8 cellular contexts compared by ENCODE assay signal in genomic region chr3:132256984-132257383, GRCh38.
DNase-seq lines count a peak whose midpoint lies in the region; ATAC-seq, FAIRE-seq and TF ChIP-seq lines count a peak whose summit lies in the region.

No MANE protein-coding gene starts in this region.

- no peak for TF ChIP-seq EP300 in K562 (IDR thresholded peaks at IDR 0.05; ENCODE audit: low read length)

- POLR2A ChIA-PET in K562 (lab: Yijun Ruan, JAX): no interaction called here
- POLR2A ChIA-PET in activated CD4-positive, alpha-beta T cell treated with anti-CD3 and anti-CD28 coated beads, Interleukin-2, amount 10 ng/mL, durations not matched to agents 7 days and 5 days (lab: Charles Lee): no interaction called here

- TF ChIP-seq POLR2A in NB4 (IDR thresholded peaks at IDR 0.05; ENCODE audit: extremely low read depth, insufficient read length) (no peak), K562 (conservative IDR thresholded peaks at IDR 0.05) (no peak)

- H3K9me1 ChIP-seq in K562 (ENCODE audit: control insufficient read depth, insufficient read depth, low read length): no peaks in the 10 kb centered on the region

- no peak overlapping the region for H3K4me3 Mint-ChIP-seq in activated T-helper 2 cell treated with anti-CD3 and anti-CD28 coated beads, Interferon-gamma antibody, Interleukin-2, Interleukin-4, amounts not matched to agents 10 μg/mL and 5 μg/mL and 100 μg/mL, durations not matched to agents 14 hours and 24 hours and 36 hours (ENCODE audit: low read depth)
- no peak overlapping the region for H3K4me3 Mint-ChIP-seq in activated CD4-positive, alpha-beta T cell treated with anti-CD3 and anti-CD28 coated beads, Interleukin-2, amount 10 ng/mL, durations not matched to agents 7 days and 5 days
- no peak overlapping the region for H3K4me3 Mint-ChIP-seq in natural killer cell treated with Interleukin-12 subunit alpha and Interleukin-12 subunit beta and Interleukin-15 and Interleukin-18, amount 100 ng/mL, for 72 hours

- in situ Hi-C loops in K562 (cut with MboI): loop anchor here (5.0 kb wide), 1 partner anchor 90 kb away; no protein-coding TSS in a partner anchor

- TF ChIP-seq CTCF in NB4 (IDR thresholded peaks at IDR 0.05; ENCODE audit: low read depth, low read length) (peak; percentile 41), K562 (IDR thresholded peaks at IDR 0.05 in 2 of 3, conservative IDR thresholded peaks at IDR 0.05 in 1 of 3; ENCODE audit: insufficient read depth in 2 of 3, low read depth in 1 of 3, low read length in 3 of 3) (peak; percentile 13 to 48 (median 22); a peak in 3 of 6 replicates), liver (IDR thresholded peaks at IDR 0.05; ENCODE audit: low read depth, low read length, missing input control) (no peak)

- H3K4me1 ChIP-seq in K562 (replicated peaks in 1 of 2; ENCODE audit: control insufficient read depth in 2 of 2, insufficient read depth in 2 of 2, low read length in 2 of 2) (no peaks in the 10 kb centered on the region), liver (ENCODE audit: control insufficient read depth in 4 of 4, insufficient read depth in 4 of 4, low read length in 3 of 4) (no peaks in the 10 kb centered on the region)

- H3K27ac ChIP-seq in K562 (ENCODE audit: extremely low read depth, low read depth, low read length): no peak overlapping the region
- no peak overlapping the region for H3K27ac ChIP-seq in liver (ENCODE audit: low read depth in 1 of 2, low read length in 2 of 2)

- no peak overlapping the region for H3K9ac ChIP-seq in K562 (ENCODE audit: insufficient read depth in 1 of 2, low read depth in 2 of 2, low read length in 2 of 2)
- H3K9ac ChIP-seq in liver (ENCODE audit: low read depth in 1 of 2, low read length in 2 of 2): no peak overlapping the region

- no peak overlapping the region for H2AFZ ChIP-seq in K562 (ENCODE audit: low read depth, low read length)

- CTCF ChIA-PET in K562 (lab: Yijun Ruan, JAX; ENCODE audit: low intra/inter-chr PET ratio): interaction anchor here (0.5 to 1.6 kb wide), 3 partner anchors 86 to 218 kb away, joined by 3 to 13 read pairs (median 5); no protein-coding TSS in a partner anchor
- CTCF ChIA-PET in activated CD4-positive, alpha-beta T cell treated with anti-CD3 and anti-CD28 coated beads, Interleukin-2, amount 10 ng/mL, durations not matched to agents 7 days and 5 days (lab: Charles Lee): interaction anchor here (0.6 kb wide), 1 partner anchor 87 kb away, joined by 3 read pairs; no protein-coding TSS in a partner anchor

- H3K27me3 ChIP-seq in K562 (ENCODE audit: control insufficient read depth in 2 of 2, insufficient read depth in 2 of 2, low read length in 2 of 2): no peaks in the 10 kb centered on the region
- H3K27me3 ChIP-seq in liver (ENCODE audit: control insufficient read depth in 4 of 4, insufficient read depth in 4 of 4, low read length in 3 of 4): no peaks in the 10 kb centered on the region

- H3K4me1 Mint-ChIP-seq in activated T-helper 2 cell treated with anti-CD3 and anti-CD28 coated beads, Interferon-gamma antibody, Interleukin-2, Interleukin-4, amounts not matched to agents 10 μg/mL and 5 μg/mL and 100 μg/mL, durations not matched to agents 14 hours and 24 hours and 36 hours (ENCODE audit: low read depth): no peaks in the 10 kb centered on the region
- no peaks in the 10 kb centered on the region for H3K4me1 Mint-ChIP-seq in activated CD4-positive, alpha-beta T cell treated with anti-CD3 and anti-CD28 coated beads, Interleukin-2, amount 10 ng/mL, durations not matched to agents 7 days and 5 days
- no peaks in the 10 kb centered on the region for H3K4me1 Mint-ChIP-seq in natural killer cell treated with Interleukin-12 subunit alpha and Interleukin-12 subunit beta and Interleukin-15 and Interleukin-18, amount 100 ng/mL, for 72 hours (ENCODE audit: low read depth in 2 of 2)

- no peak overlapping the region for H3K27ac Mint-ChIP-seq in activated T-helper 2 cell treated with anti-CD3 and anti-CD28 coated beads, Interferon-gamma antibody, Interleukin-2, Interleukin-4, amounts not matched to agents 10 μg/mL and 5 μg/mL and 100 μg/mL, durations not matched to agents 14 hours and 24 hours and 36 hours
- no peak overlapping the region for H3K27ac Mint-ChIP-seq in activated CD4-positive, alpha-beta T cell treated with anti-CD3 and anti-CD28 coated beads, Interleukin-2, amount 10 ng/mL, durations not matched to agents 7 days and 5 days
- no peak overlapping the region for H3K27ac Mint-ChIP-seq in natural killer cell treated with Interleukin-12 subunit alpha and Interleukin-12 subunit beta and Interleukin-15 and Interleukin-18, amount 100 ng/mL, for 72 hours

- no peaks in the 10 kb centered on the region for H3K9me3 ChIP-seq in K562 (replicated peaks; ENCODE audit: control insufficient read depth, insufficient read depth, low read depth, low read length)
- H3K9me3 ChIP-seq in liver (ENCODE audit: control insufficient read depth in 4 of 4, low read length in 3 of 4): no peaks in the 10 kb centered on the region

- H4K20me1 ChIP-seq in K562 (replicated peaks; ENCODE audit: control insufficient read depth, insufficient read depth, low read length): no peaks in the 10 kb centered on the region

- no peaks in the 10 kb centered on the region for H3K36me3 Mint-ChIP-seq in activated T-helper 2 cell treated with anti-CD3 and anti-CD28 coated beads, Interferon-gamma antibody, Interleukin-2, Interleukin-4, amounts not matched to agents 10 μg/mL and 5 μg/mL and 100 μg/mL, durations not matched to agents 14 hours and 24 hours and 36 hours (ENCODE audit: low read depth)
- no peaks in the 10 kb centered on the region for H3K36me3 Mint-ChIP-seq in activated CD4-positive, alpha-beta T cell treated with anti-CD3 and anti-CD28 coated beads, Interleukin-2, amount 10 ng/mL, durations not matched to agents 7 days and 5 days (ENCODE audit: low read depth)
- no peaks in the 10 kb centered on the region for H3K36me3 Mint-ChIP-seq in natural killer cell treated with Interleukin-12 subunit alpha and Interleukin-12 subunit beta and Interleukin-15 and Interleukin-18, amount 100 ng/mL, for 72 hours

- FAIRE-seq in K562 (lab: Jason Lieb, UNC): no peak

- no peak overlapping the region for H3K4me3 ChIP-seq in NB4 (ENCODE audit: low read depth, low read length)
- H3K4me3 ChIP-seq in K562: no peak overlapping the region
- H3K4me3 ChIP-seq in liver (ENCODE audit: low read depth in 1 of 3, low read length in 3 of 3): no peak overlapping the region

- peak; percentile 45 to 50 for TF ChIP-seq RAD21 in K562 (CRISPR knock-in tag; conservative IDR thresholded peaks at IDR 0.05 in 1 of 2, IDR thresholded peaks at IDR 0.05 in 1 of 2)
- TF ChIP-seq RAD21 in liver (IDR thresholded peaks at IDR 0.05): peak; percentile 60 to 73

- H3K9me3 Mint-ChIP-seq in activated T-helper 2 cell treated with anti-CD3 and anti-CD28 coated beads, Interferon-gamma antibody, Interleukin-2, Interleukin-4, amounts not matched to agents 10 μg/mL and 5 μg/mL and 100 μg/mL, durations not matched to agents 14 hours and 24 hours and 36 hours: no peaks in the 10 kb centered on the region
- no peaks in the 10 kb centered on the region for H3K9me3 Mint-ChIP-seq in activated CD4-positive, alpha-beta T cell treated with anti-CD3 and anti-CD28 coated beads, Interleukin-2, amount 10 ng/mL, durations not matched to agents 7 days and 5 days
- H3K9me3 Mint-ChIP-seq in natural killer cell treated with Interleukin-12 subunit alpha and Interleukin-12 subunit beta and Interleukin-15 and Interleukin-18, amount 100 ng/mL, for 72 hours: no peaks in the 10 kb centered on the region

- 0% methylated on average over 1 of the region's 1 CpG for WGBS in K562 (ENCODE audit: insufficient coverage, low coverage, missing lambda C conversion rate)
- 76% methylated on average over 1 of the region's 1 CpG for WGBS in liver

- no TSS peak for BruUV-seq in K562 (replicated peaks; lab: Mats Ljungman, UMichigan)

- H3K36me3 ChIP-seq in K562 (ENCODE audit: control insufficient read depth, insufficient read depth, low read length) (no peaks in the 10 kb centered on the region), liver (ENCODE audit: control insufficient read depth in 4 of 4, insufficient read depth in 3 of 4, low read depth in 1 of 4, low read length in 3 of 4) (no peaks in the 10 kb centered on the region)

- intact Hi-C loops in K562 (cut with micrococcal nuclease): loop anchor here (1.0 to 10.0 kb wide), 2 partner anchors 86 to 388 kb away; no protein-coding TSS in a partner anchor
- intact Hi-C loops in activated T-helper 2 cell treated with anti-CD3 and anti-CD28 coated beads, Interferon-gamma antibody, Interleukin-2, Interleukin-4, amounts not matched to agents 10 μg/mL and 5 μg/mL and 100 μg/mL, durations not matched to agents 14 hours and 24 hours and 36 hours (cut with micrococcal nuclease): loop anchor here (10.0 kb wide), 1 partner anchor 388 kb away; no protein-coding TSS in a partner anchor
- intact Hi-C loops in posterior vena cava (cut with DNase I): no loop called here

- H3K79me2 ChIP-seq in K562 (ENCODE audit: control insufficient read depth, insufficient read depth, low read length): no peaks in the 10 kb centered on the region

- peaks cover 6% of the 10 kb centered on the region for H3K27me3 Mint-ChIP-seq in activated T-helper 2 cell treated with anti-CD3 and anti-CD28 coated beads, Interferon-gamma antibody, Interleukin-2, Interleukin-4, amounts not matched to agents 10 μg/mL and 5 μg/mL and 100 μg/mL, durations not matched to agents 14 hours and 24 hours and 36 hours (ENCODE audit: low read depth)
- peaks cover 9% of the 10 kb centered on the region for H3K27me3 Mint-ChIP-seq in activated CD4-positive, alpha-beta T cell treated with anti-CD3 and anti-CD28 coated beads, Interleukin-2, amount 10 ng/mL, durations not matched to agents 7 days and 5 days
- peaks cover 2 to 16% of the 10 kb centered on the region in 2 donors for H3K27me3 Mint-ChIP-seq in natural killer cell treated with Interleukin-12 subunit alpha and Interleukin-12 subunit beta and Interleukin-15 and Interleukin-18, amount 100 ng/mL, for 72 hours

- no peak overlapping the region for H3K4me2 ChIP-seq in K562 (ENCODE audit: insufficient read depth, low read length)

- peak; percentile 72 for DNase-seq in Daoy (ENCODE audit: low read depth)
- DNase-seq in NB4 (ENCODE audit: low read depth): peak; percentile 76
- DNase-seq in K562 (ENCODE audit: extremely low read depth in 1 of 4, low spot score in 3 of 4): peak in 1 of 4 experiments; percentile 15
- no peak for DNase-seq in activated T-helper 2 cell treated with anti-CD3 and anti-CD28 coated beads, Interferon-gamma antibody, Interleukin-2, Interleukin-4, amounts not matched to agents 10 μg/mL and 5 μg/mL and 100 μg/mL, durations not matched to agents 14 hours and 24 hours and 36 hours (ENCODE audit: low spot score)
- no peak for DNase-seq in activated CD4-positive, alpha-beta T cell treated with anti-CD3 and anti-CD28 coated beads, Interleukin-2, amount 10 ng/mL, durations not matched to agents 7 days and 5 days
- DNase-seq in natural killer cell treated with Interleukin-12 subunit alpha and Interleukin-12 subunit beta and Interleukin-15 and Interleukin-18, amount 100 ng/mL, for 72 hours (ENCODE audit: low spot score): no peak
- DNase-seq in posterior vena cava (ENCODE audit: low spot score): no peak

- no peak for ATAC-seq in K562
- ATAC-seq in natural killer cell treated with Interleukin-12 subunit alpha and Interleukin-12 subunit beta and Interleukin-15 and Interleukin-18, amount 100 ng/mL, for 72 hours: no peak

TF ChIP-seq in liver, 16 proteins besides CTCF, POLR2A, EP300 and RAD21 (continues in another document):
- no peak for TF ChIP-seq HNF4A (conservative IDR thresholded peaks at IDR 0.05)
- TF ChIP-seq EGR1 (IDR thresholded peaks at IDR 0.05; ENCODE audit: low read depth in 2 of 2): no peak

Comparison
In these comparisons a context has a peak if more than half of its experiments do, and no peak if none do; other contexts are left out.
1. DNase-seq: peak in Daoy (single experiment) and NB4 (single experiment); none in activated T-helper 2 cell treated with anti-CD3 and anti-CD28 coated beads, Interferon-gamma antibody, Interleukin-2, Interleukin-4, amounts not matched to agents 10 μg/mL and 5 μg/mL and 100 μg/mL, durations not matched to agents 14 hours and 24 hours and 36 hours (single experiment), activated CD4-positive, alpha-beta T cell treated with anti-CD3 and anti-CD28 coated beads, Interleukin-2, amount 10 ng/mL, durations not matched to agents 7 days and 5 days (single experiment), natural killer cell treated with Interleukin-12 subunit alpha and Interleukin-12 subunit beta and Interleukin-15 and Interleukin-18, amount 100 ng/mL, for 72 hours (single experiment) and posterior vena cava (single experiment).
2. intact Hi-C loops: an anchor here in K562 (1.0 to 10.0 kb wide) and activated T-helper 2 cell treated with anti-CD3 and anti-CD28 coated beads, Interferon-gamma antibody, Interleukin-2, Interleukin-4, amounts not matched to agents 10 μg/mL and 5 μg/mL and 100 μg/mL, durations not matched to agents 14 hours and 24 hours and 36 hours (10.0 kb wide); none called in posterior vena cava.